ENCODE assay signal across 8 cellular contexts in genomic region chr16:53159781-53160436, GRCh38.
DNase-seq lines count a peak whose midpoint lies in the region; ATAC-seq and TF ChIP-seq lines count a peak whose summit lies in the region.

No MANE protein-coding gene starts in this region.

- no peaks in the 10 kb centered on the region for H3K4me1 Mint-ChIP-seq in activated naive CD8-positive, alpha-beta T cell treated with anti-CD3 and anti-CD28 coated beads, Interleukin-2, amount 10 ng/mL, durations not matched to agents 7 days and 5 days
- H3K4me1 Mint-ChIP-seq in activated naive CD8-positive, alpha-beta T cell treated with anti-CD3 and anti-CD28 coated beads for 36 hours = peaks cover 4% of the 10 kb centered on the region

- TF ChIP-seq CTCF in HFF-Myc (IDR thresholded peaks at IDR 0.05; ENCODE audit: low read depth, low read length, missing control alignments) (peak; percentile 75), right lobe of liver (IDR thresholded peaks at IDR 0.05) (peak; percentile 57 to 65 (median 64))

- intact Hi-C loops in right lobe of liver (cut with DNase I) = no loop called here

- TF ChIP-seq POLR2A in right lobe of liver (IDR thresholded peaks at IDR 0.05) = no peak

- H3K9me3 Mint-ChIP-seq in activated naive CD8-positive, alpha-beta T cell treated with anti-CD3 and anti-CD28 coated beads, Interleukin-2, amount 10 ng/mL, durations not matched to agents 7 days and 5 days = no peaks in the 10 kb centered on the region
- H3K9me3 Mint-ChIP-seq in activated naive CD8-positive, alpha-beta T cell treated with anti-CD3 and anti-CD28 coated beads for 36 hours = no peaks in the 10 kb centered on the region

- peaks cover 11% of the 10 kb centered on the region for H3K36me3 Mint-ChIP-seq in activated naive CD8-positive, alpha-beta T cell treated with anti-CD3 and anti-CD28 coated beads, Interleukin-2, amount 10 ng/mL, durations not matched to agents 7 days and 5 days
- peaks cover 12% of the 10 kb centered on the region for H3K36me3 Mint-ChIP-seq in activated naive CD8-positive, alpha-beta T cell treated with anti-CD3 and anti-CD28 coated beads for 36 hours

- 53% methylated on average over 6 of the region's 6 CpGs for WGBS in right lobe of liver (ENCODE audit: insufficient coverage, low coverage, low lambda C conversion rate, missing lambda C conversion rate)

- no peak overlapping the region for H3K27ac Mint-ChIP-seq in activated naive CD8-positive, alpha-beta T cell treated with anti-CD3 and anti-CD28 coated beads, Interleukin-2, amount 10 ng/mL, durations not matched to agents 7 days and 5 days
- H3K27ac Mint-ChIP-seq in activated naive CD8-positive, alpha-beta T cell treated with anti-CD3 and anti-CD28 coated beads for 36 hours = no peak overlapping the region

- H3K36me3 ChIP-seq in right lobe of liver = peaks cover 0 to 19% (median 15%) of the 10 kb centered on the region in 4 donors

- no peaks in the 10 kb centered on the region for H3K9me3 ChIP-seq in right lobe of liver

- H3K27ac ChIP-seq in right lobe of liver = no peak overlapping the region

- no peaks in the 10 kb centered on the region for H3K27me3 ChIP-seq in right lobe of liver

- no peaks in the 10 kb centered on the region for H3K27me3 Mint-ChIP-seq in activated naive CD8-positive, alpha-beta T cell treated with anti-CD3 and anti-CD28 coated beads, Interleukin-2, amount 10 ng/mL, durations not matched to agents 7 days and 5 days
- no peaks in the 10 kb centered on the region for H3K27me3 Mint-ChIP-seq in activated naive CD8-positive, alpha-beta T cell treated with anti-CD3 and anti-CD28 coated beads for 36 hours

- DNase-seq in activated naive CD8-positive, alpha-beta T cell treated with anti-CD3 and anti-CD28 coated beads, Interleukin-2, amount 10 ng/mL, durations not matched to agents 7 days and 5 days = no peak
- DNase-seq in activated naive CD8-positive, alpha-beta T cell treated with anti-CD3 and anti-CD28 coated beads for 36 hours = no peak
- DNase-seq in HFF-Myc (ENCODE audit: extremely low read depth, low read depth) (peak; percentile 32), NCI-H82 (lab: John Stamatoyannopoulos, UW) (peak; percentile 69), right lobe of liver (no peak)
- DNase-seq in central memory CD4-positive, alpha-beta T cell = peak; percentile 34
- no peak for DNase-seq in activated effector memory CD4-positive, alpha-beta T cell treated with anti-CD3 and anti-CD28 coated beads, Interleukin-2, amount 50 U/mL, for 16 hours

- H3K4me3 Mint-ChIP-seq in activated naive CD8-positive, alpha-beta T cell treated with anti-CD3 and anti-CD28 coated beads, Interleukin-2, amount 10 ng/mL, durations not matched to agents 7 days and 5 days = no peak overlapping the region
- H3K4me3 Mint-ChIP-seq in activated naive CD8-positive, alpha-beta T cell treated with anti-CD3 and anti-CD28 coated beads for 36 hours = no peak overlapping the region

- POLR2A ChIA-PET in activated naive CD8-positive, alpha-beta T cell treated with anti-CD3 and anti-CD28 coated beads, Interleukin-2, amount 10 ng/mL, durations not matched to agents 7 days and 5 days (lab: Charles Lee) = no interaction called here

- H3K4me1 ChIP-seq in right lobe of liver = no peaks in the 10 kb centered on the region

- H3K4me3 ChIP-seq in HFF-Myc (replicated peaks; ENCODE audit: low read depth, low read length) = no peak overlapping the region
- H3K4me3 ChIP-seq in right lobe of liver = no peak overlapping the region

- ATAC-seq in activated naive CD8-positive, alpha-beta T cell treated with anti-CD3 and anti-CD28 coated beads, Interleukin-2, amount 10 ng/mL, durations not matched to agents 7 days and 5 days (ENCODE audit: low read depth) = peak; percentile 67
- ATAC-seq in right lobe of liver = peak; percentile 62 to 81 (median 74)
- no peak for ATAC-seq in GM21717 (IDR thresholded peaks at IDR 0.05; ENCODE audit: unreplicated experiment)

Comparison
In these comparisons a context has a peak if more than half of its experiments do, and no peak if none do; other contexts are left out.
1. DNase-seq: peak in HFF-Myc (single experiment), NCI-H82 (single experiment) and central memory CD4-positive, alpha-beta T cell (single experiment); none in activated naive CD8-positive, alpha-beta T cell treated with anti-CD3 and anti-CD28 coated beads, Interleukin-2, amount 10 ng/mL, durations not matched to agents 7 days and 5 days (single experiment), activated naive CD8-positive, alpha-beta T cell treated with anti-CD3 and anti-CD28 coated beads for 36 hours (single experiment), right lobe of liver (0 of 3) and activated effector memory CD4-positive, alpha-beta T cell treated with anti-CD3 and anti-CD28 coated beads, Interleukin-2, amount 50 U/mL, for 16 hours (single experiment).